ENCODE assay signal across 8 cellular contexts in the genomic region with DNA sequence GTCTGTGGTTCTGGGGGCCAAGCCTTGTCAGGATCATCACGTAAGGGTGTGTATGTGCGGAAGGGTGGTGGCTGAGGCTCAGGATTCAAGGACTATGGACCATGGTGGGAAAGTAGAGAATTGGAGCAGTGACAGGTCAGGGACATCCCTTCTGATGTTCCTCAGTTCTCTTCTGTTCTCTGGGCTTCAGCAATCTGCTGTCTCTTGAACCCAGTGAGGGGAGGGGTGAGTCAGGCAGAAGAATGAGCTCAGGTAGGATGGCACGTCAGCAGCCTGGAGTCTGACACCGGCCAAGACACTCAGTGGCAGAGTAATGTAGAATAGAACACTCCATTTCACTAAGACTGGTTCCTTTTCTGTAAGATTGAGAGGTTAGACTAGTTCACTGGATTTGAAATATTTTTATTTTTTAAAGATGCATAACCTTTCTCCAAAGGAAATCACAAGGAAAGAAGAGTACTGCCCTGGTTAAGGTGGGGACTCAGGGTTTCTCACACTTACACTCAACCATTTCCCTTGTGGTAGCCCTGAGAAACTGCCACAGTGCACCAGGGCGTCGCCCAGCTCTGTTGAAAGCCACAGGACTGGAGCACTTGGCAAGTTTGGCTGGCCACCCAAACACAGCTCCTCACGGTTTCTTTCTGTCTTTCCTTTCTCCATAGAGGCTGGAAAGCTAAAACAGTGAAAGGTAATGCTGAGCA. TPM values are rescaled to one million over a fixed set of nuclear protein-coding genes. Genes with fewer than 3 reads are reported as not detected.
DNase-seq lines count a peak whose midpoint lies in the region; ATAC-seq and TF ChIP-seq lines count a peak whose summit lies in the region.

No MANE protein-coding gene starts in this region.

- peak overlapping the region; percentile 4; the same call in 1 of the 2 replicates for H3K27ac ChIP-seq in MM.1S (ENCODE audit: low read length)
- peak overlapping the region; percentile 84 to 92 (median 91) for H3K27ac ChIP-seq in gastroesophageal sphincter

- TF ChIP-seq CTCF in MM.1S (IDR thresholded peaks at IDR 0.05; ENCODE audit: low read length), result peak; percentile 33
- TF ChIP-seq CTCF in gastroesophageal sphincter (IDR thresholded peaks at IDR 0.05), result peak in 2 of 4 experiments; percentile 34 to 37

- H3K27me3 ChIP-seq in MM.1S (replicated peaks; ENCODE audit: insufficient read depth, low read length), result no peaks in the 10 kb centered on the region
- H3K27me3 ChIP-seq in gastroesophageal sphincter, result no peaks in the 10 kb centered on the region

- ATAC-seq in gastroesophageal sphincter, result peak; percentile 1
- no peak for ATAC-seq in GM21528 (IDR thresholded peaks at IDR 0.05; ENCODE audit: low FRiP score, unreplicated experiment)

- no peak overlapping the region for H3K4me3 ChIP-seq in MM.1S (ENCODE audit: low read length)
- H3K4me3 ChIP-seq in gastroesophageal sphincter, result no peak overlapping the region

- H3K9me2 ChIP-seq in MM.1S (replicated peaks; ENCODE audit: insufficient read depth, low read length), result no peaks in the 10 kb centered on the region

- WGBS in gastroesophageal sphincter (ENCODE audit: low coverage in 1 of 2), 2 donors, result 38 to 41% methylated on average over 5 to 7 of the region's 7 CpGs

- no peak for TF ChIP-seq EP300 in gastroesophageal sphincter (IDR thresholded peaks at IDR 0.05)

- H2AFZ ChIP-seq in MM.1S (ENCODE audit: low read length), result no peak overlapping the region

- DNase-seq in NCI-H748 (lab: John Stamatoyannopoulos, UW; ENCODE audit: unreplicated experiment), result peak; percentile 26
- DNase-seq in NCI-H748 treated with DMSO at 0.1 percent for 48 hours (lab: John Stamatoyannopoulos, UW), result no peak
- peak; percentile 62 for DNase-seq in MM.1S
- DNase-seq in activated effector memory CD4-positive, alpha-beta T cell treated with Interleukin-2 at 50 U/mL for 16 hours, result peak; percentile 48
- DNase-seq in stimulated activated CD8-positive, alpha-beta memory T cell treated with anti-CD3 and anti-CD28 coated beads, Interleukin-4, amount 100 ng/mL, for 48 hours, result peak; percentile 57
- no peak for DNase-seq in NCI-H1417 treated with DMSO at 0.1 percent for 48 hours (lab: John Stamatoyannopoulos, UW)

- no peaks in the 10 kb centered on the region for H3F3A ChIP-seq in MM.1S (ENCODE audit: insufficient read depth, low read length)

- peak overlapping the region; percentile 5; the same call in 1 of the 2 replicates for H3K4me2 ChIP-seq in MM.1S (ENCODE audit: low read depth, low read length)

- H4K20me1 ChIP-seq in MM.1S (ENCODE audit: insufficient read depth, low read length), result no peaks in the 10 kb centered on the region

- H3K9me3 ChIP-seq in MM.1S (replicated peaks; ENCODE audit: insufficient read depth, low read length), result no peaks in the 10 kb centered on the region
- no peaks in the 10 kb centered on the region for H3K9me3 ChIP-seq in gastroesophageal sphincter

- no peaks in the 10 kb centered on the region for H3K79me2 ChIP-seq in MM.1S (ENCODE audit: low read length)

- H3K9ac ChIP-seq in MM.1S (ENCODE audit: low read length), result no peak overlapping the region

- H3K36me3 ChIP-seq in MM.1S (replicated peaks; ENCODE audit: insufficient read depth, low read length) (no peaks in the 10 kb centered on the region), gastroesophageal sphincter (no peaks in the 10 kb centered on the region)

- TF ChIP-seq POLR2A in gastroesophageal sphincter (IDR thresholded peaks at IDR 0.05), result no peak

- peaks cover 17% of the 10 kb centered on the region for H3K4me1 ChIP-seq in MM.1S (ENCODE audit: low read length)
- peaks cover 5 to 72% (median 45%) of the 10 kb centered on the region in 3 donors for H3K4me1 ChIP-seq in gastroesophageal sphincter

RNA-seq across cellular contexts. Expression of gene MICAL2, which starts 23.2 kb away (rescaled TPM):
- 100 to 1,000 TPM; 196 to 550 (median 237) TPM for total RNA-seq in gastroesophageal sphincter

Comparison
In these comparisons a context has a peak if more than half of its experiments do, and no peak if none do; other contexts are left out.
1. DNase-seq: peak in NCI-H748 (single experiment), MM.1S (single experiment), activated effector memory CD4-positive, alpha-beta T cell treated with Interleukin-2 at 50 U/mL for 16 hours (single experiment) and stimulated activated CD8-positive, alpha-beta memory T cell treated with anti-CD3 and anti-CD28 coated beads, Interleukin-4, amount 100 ng/mL, for 48 hours (single experiment); none in NCI-H748 treated with DMSO at 0.1 percent for 48 hours (single experiment) and NCI-H1417 treated with DMSO at 0.1 percent for 48 hours (single experiment).